8 cellular contexts compared by ENCODE assay signal in genomic region chr6:3068329-3069223, GRCh38. TPM values are rescaled to one million over a fixed set of nuclear protein-coding genes. Genes with fewer than 3 reads are reported as not detected.
A peak's percentile ranks its signal among the peaks of the same experiment; 100 is the strongest.
DNase-seq lines count a peak whose midpoint lies in the region; TF ChIP-seq lines count a peak whose summit lies in the region.

RIPK1 (plus strand) TSS chr6:3068494; CDS start chr6:3076824, 8,330 bp downstream.

- in situ Hi-C loops in G401 (cut with HindIII; ENCODE audit: low sequenced_read_pairs): no loop called here

- peak; percentile 14 for TF ChIP-seq CTCF in foreskin fibroblast (IDR thresholded peaks at IDR 0.05; ENCODE audit: low read depth, low read length)
- TF ChIP-seq CTCF in subcutaneous adipose tissue (IDR thresholded peaks at IDR 0.05; ENCODE audit: low read depth): no peak

- peaks cover 3% of the 10 kb centered on the region for H3K4me1 ChIP-seq in neuron (ENCODE audit: insufficient read depth, low read length)

- no peaks in the 10 kb centered on the region for H3K9me3 ChIP-seq in neuron (ENCODE audit: low read length)

- peak within 1 kb of the TSS; percentile 73 to 91 for H3K4me3 ChIP-seq in foreskin fibroblast (ENCODE audit: low read depth in 1 of 2, low read length in 2 of 2)
- peak within 1 kb of the TSS; percentile 68 for H3K4me3 ChIP-seq in neuron (ENCODE audit: low read length)

- H2AFZ ChIP-seq in neuron (ENCODE audit: low read depth, low read length): peak within 1 kb of the TSS; percentile 58

- H3K27me3 ChIP-seq in neuron (ENCODE audit: insufficient read depth, low read length): no peaks in the 10 kb centered on the region

- no peaks in the 10 kb centered on the region for H3K36me3 ChIP-seq in neuron (ENCODE audit: insufficient read depth, low read length)

- DNase-seq in G401 (ENCODE audit: low spot score) (peak; percentile 83), GOT3 (lab: John Stamatoyannopoulos, UW) (peak; percentile 81), LHCN-M2 (ENCODE audit: low read depth) (peak; percentile 86), SHP77 treated with DMSO at 0.1 percent for 48 hours (lab: John Stamatoyannopoulos, UW) (peak; percentile 86), activated gamma-delta T cell treated with Interleukin-2 at 50 U/mL for 16 hours (peak; percentile 94), foreskin fibroblast (peak; percentile 92 to 97)

RNA-seq across cellular contexts. Expression of gene RIPK1, which starts in this region (rescaled TPM):
- 18.8 and 19.0 TPM in 2 replicates for total RNA-seq in G401 (2014; rRNA removed; shearing (Covaris generic))
- total RNA-seq in LHCN-M2 (2014; rRNA removed): 17.5 and 19.7 TPM in 2 replicates
- polyA plus RNA-seq in LHCN-M2 (2012): 11.8 TPM
- 10 to 100 TPM; 25.2 to 33.9 (median 29.1) TPM for total RNA-seq in subcutaneous adipose tissue

Comparison
In these comparisons a context has a peak if more than half of its experiments do, and no peak if none do; other contexts are left out.
1. Peak in every context shown above with its lines: DNase-seq and H3K4me3 ChIP-seq.